Comparison of ENCODE assay signal across 1 cellular context in genomic region chr17:82751571-82752370, GRCh38.
TF ChIP-seq lines count a peak whose summit lies in the region.

TBCD (plus strand) TSS chr17:82752065; CDS start chr17:82752194, 129 bp downstream.

TF ChIP-seq in K562, 482 proteins besides CTCF, POLR2A, EP300 and RAD21 (continued from another document and continues in another):
- TF ChIP-seq MGA (IDR thresholded peaks at IDR 0.05) (peak; percentile 77), SIN3B (IDR thresholded peaks at IDR 0.05; ENCODE audit: low read depth) (peak; percentile 52; the same call in 1 of the 2 replicates), AFF1 (IDR thresholded peaks at IDR 0.05; ENCODE audit: low read depth in 1 of 2, partially characterized antibody in 2 of 2) (no peak), IFI16 (CRISPR knock-in tag; IDR thresholded peaks at IDR 0.05) (no peak), FOXA1 (IDR thresholded peaks at IDR 0.05; ENCODE audit: borderline replicate concordance) (no peak), HMGXB4 (CRISPR knock-in tag; IDR thresholded peaks at IDR 0.05) (no peak), E2F8 (IDR thresholded peaks at IDR 0.05; ENCODE audit: low read depth, partially characterized antibody) (peak; percentile 55), CREB5 (CRISPR knock-in tag; IDR thresholded peaks at IDR 0.05) (no peak), THRA (IDR thresholded peaks at IDR 0.05) (no peak), NFIC (IDR thresholded peaks at IDR 0.05) (peak; percentile 71), SP2 (IDR thresholded peaks at IDR 0.05; ENCODE audit: extremely low read depth, low read depth, low read length, poor library complexity, severe bottlenecking) (no peak), CHD2 (IDR thresholded peaks at IDR 0.05; ENCODE audit: low read depth, low read length) (no peak), UBTF (IDR thresholded peaks at IDR 0.05; ENCODE audit: borderline replicate concordance in 1 of 2, low read depth in 2 of 2, low read length in 2 of 2) (peak; percentile 18 to 68; a peak in 1 of 4 replicates), NFATC3 (IDR thresholded peaks at IDR 0.05) (no peak), CEBPB (tag; IDR thresholded peaks at IDR 0.05) (no peak), RBM25 (IDR thresholded peaks at IDR 0.05; ENCODE audit: low read depth, low read length, severe bottlenecking) (peak; percentile 48), NCOA4 (IDR thresholded peaks at IDR 0.05; ENCODE audit: partially characterized antibody) (no peak), ELK1 (CRISPR knock-in tag; IDR thresholded peaks at IDR 0.05) (no peak), ATF7 (IDR thresholded peaks at IDR 0.05) (peak; percentile 56)
